11 cellular contexts compared by ENCODE assay signal in genomic region chr1:67332653-67333529, GRCh38.
A peak's percentile ranks its signal among the peaks of the same experiment; 100 is the strongest.
DNase-seq lines count a peak whose midpoint lies in the region; ATAC-seq lines count a peak whose summit lies in the region.
"Had no signal": no experiment of that assay in that cellular context is flagged by ENCODE, and none has a peak within 500 bp of the region (broad histone marks: within the 10 kb centered on the region; RNA-seq: fewer than 3 reads in every experiment).

No MANE protein-coding gene starts in this region.

- peak overlapping the region; percentile 85 for H3K27ac Mint-ChIP-seq in central memory CD8-positive, alpha-beta T cell (ENCODE audit: low read depth)

- H3K9me3 Mint-ChIP-seq in central memory CD8-positive, alpha-beta T cell: no peaks in the 10 kb centered on the region
- H3K9me3 Mint-ChIP-seq: neural progenitor cell had no signal

- peaks cover 7% of the 10 kb centered on the region for H3K36me3 Mint-ChIP-seq in central memory CD8-positive, alpha-beta T cell (ENCODE audit: insufficient read depth)
- H3K36me3 Mint-ChIP-seq: neural progenitor cell had no signal

- DNase-seq in central memory CD8-positive, alpha-beta T cell (ENCODE audit: low spot score in 2 of 2): peak in 1 of 2 donors; percentile 41
- DNase-seq in LoVo (ENCODE audit: low spot score): no peak
- DNase-seq in hippocampal formation (lab: John Stamatoyannopoulos, UW): no peak
- no peak for DNase-seq in GF-D8 (lab: John Stamatoyannopoulos, UW)
- no peak for DNase-seq in HPDE6-E6E7 (ENCODE audit: extremely low spot score)
- DNase-seq: anterior cingulate cortex had no signal

- H3K4me1 Mint-ChIP-seq in central memory CD8-positive, alpha-beta T cell: peaks cover 44% of the 10 kb centered on the region

- no peaks in the 10 kb centered on the region for H3K27me3 Mint-ChIP-seq in central memory CD8-positive, alpha-beta T cell

- ATAC-seq in GM18508 (IDR thresholded peaks at IDR 0.05; ENCODE audit: insufficient read depth, unreplicated experiment): peak; percentile 95
- peak; percentile 89 for ATAC-seq in GM21381 (IDR thresholded peaks at IDR 0.05; ENCODE audit: unreplicated experiment)
- ATAC-seq in HG03139 (IDR thresholded peaks at IDR 0.05; ENCODE audit: unreplicated experiment): peak; percentile 74
- peak; percentile 89 for ATAC-seq in central memory CD8-positive, alpha-beta T cell (replicated peaks; ENCODE audit: extremely low read depth, poor library complexity, severe bottlenecking)
- ATAC-seq: gastroesophageal sphincter had no signal

- H3K4me3 Mint-ChIP-seq in central memory CD8-positive, alpha-beta T cell: peak overlapping the region; percentile 4
- H3K4me3 Mint-ChIP-seq: neural progenitor cell had no signal
